In the genomic region with DNA sequence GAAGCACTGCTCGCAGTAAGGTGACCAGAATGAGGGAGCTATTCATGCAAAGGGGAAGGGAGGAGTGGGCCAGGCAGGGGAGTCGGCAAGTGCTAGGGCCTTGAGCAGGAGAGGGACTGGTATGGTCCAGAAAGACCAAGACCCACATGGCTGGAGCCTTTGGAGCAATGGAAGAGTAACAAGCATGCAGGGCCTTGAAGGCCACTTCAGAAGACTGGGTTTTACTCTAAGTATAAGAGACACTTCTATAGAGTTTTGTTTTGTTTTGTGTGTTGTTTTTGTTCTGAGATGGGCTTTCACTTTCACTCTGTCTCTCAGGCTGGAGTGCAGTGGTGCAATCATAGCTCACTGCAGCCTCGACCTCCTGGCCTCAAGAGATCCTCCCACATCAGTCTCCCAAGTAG, we compare ENCODE assay signal across 10 cellular contexts. TPM values are rescaled to one million over a fixed set of nuclear protein-coding genes. Genes with fewer than 3 reads are reported as not detected.
A peak's percentile ranks its signal among the peaks of the same experiment; 100 is the strongest.
DNase-seq lines count a peak whose midpoint lies in the region; ATAC-seq and TF ChIP-seq lines count a peak whose summit lies in the region.
"Had no signal": no experiment of that assay in that cellular context is flagged by ENCODE, and none has a peak within 500 bp of the region (broad histone marks: within the 10 kb centered on the region; RNA-seq: fewer than 3 reads in every experiment).

No MANE protein-coding gene starts in this region.

- CTCF ChIA-PET in T-cell (lab: Charles Lee), result no interaction called here

- H2BK15ac ChIP-seq in H9 (ENCODE audit: low read depth, low read length), result no peak overlapping the region

- H3K23ac ChIP-seq in H9 (ENCODE audit: insufficient read length, low read depth, low read length), result no peak overlapping the region

- no peaks in the 10 kb centered on the region for H3K36me3 ChIP-seq in parathyroid adenoma (ENCODE audit: control insufficient read depth, insufficient read depth, low read length)
- no peaks in the 10 kb centered on the region for H3K36me3 ChIP-seq in MG63
- H3K36me3 ChIP-seq: suprapubic skin had no signal

- H3K56ac ChIP-seq in H9 (ENCODE audit: insufficient read length, low read depth, low read length), result no peak overlapping the region

- H3K4me1 ChIP-seq in parathyroid adenoma (peaks cover 5% of the 10 kb centered on the region), H9 (ENCODE audit: insufficient read depth, low read length) (no peaks in the 10 kb centered on the region)

- no peak overlapping the region for H2BK12ac ChIP-seq in H9 (ENCODE audit: insufficient read length, low read depth, low read length)

- H3T11ph ChIP-seq in H9 (ENCODE audit: low read length), result no peak overlapping the region

- H2BK5ac ChIP-seq in H9 (ENCODE audit: insufficient read length, low read length), result no peak overlapping the region

- H3K9ac ChIP-seq in parathyroid adenoma (no peak overlapping the region), H9 (ENCODE audit: extremely low read depth, insufficient read length, low read length) (no peak overlapping the region)

- H3K18ac ChIP-seq in H9 (ENCODE audit: insufficient read length, low read depth, low read length), result no peak overlapping the region

- POLR2A ChIA-PET in T-cell (lab: Charles Lee), result interaction anchor here in 1 of 2 donors (0.6 to 1.3 kb wide), 2 partner anchors 10 to 11 kb away, joined by 4 read pairs; no protein-coding TSS in a partner anchor

- H4K91ac ChIP-seq in H9 (ENCODE audit: insufficient read length, low read depth, low read length), result no peak overlapping the region

- WGBS in H9 (ENCODE audit: extremely low coverage, insufficient read length, low lambda C conversion rate), result no CpG with 5 or more reads among the region's 3 CpGs

- peak; percentile 79 for DNase-seq in activated CD4-positive, alpha-beta T cell treated with anti-CD3 and anti-CD28 coated beads, Interleukin-2, amount 10 ng/mL, durations not matched to agents 24 days and 14 days
- DNase-seq in activated CD4-positive, alpha-beta T cell treated with anti-CD3 and anti-CD28 coated beads, Interleukin-2, amount 50 U/mL, for 1 hour, result no peak
- DNase-seq in T-cell (peak in 4 of 34 experiments; percentile 9 to 25 (median 16)), H9 (no peak), DMS 273 treated with DMSO at 0.1 percent for 48 hours (lab: John Stamatoyannopoulos, UW) (no peak), MG63 (no peak)

- peaks cover 1% of the 10 kb centered on the region for H3K36me3 Mint-ChIP-seq in activated CD4-positive, alpha-beta T cell treated with anti-CD3 and anti-CD28 coated beads, Interleukin-2, amount 10 ng/mL, durations not matched to agents 24 days and 14 days (ENCODE audit: low read depth)
- peaks cover 8% of the 10 kb centered on the region for H3K36me3 Mint-ChIP-seq in T-cell
- no peaks in the 10 kb centered on the region for H3K36me3 Mint-ChIP-seq in H9 (ENCODE audit: insufficient read depth in 1 of 3, low read depth in 3 of 3)

- no peak overlapping the region for H2AK5ac ChIP-seq in H9 (ENCODE audit: insufficient read length, low read length)

- H2BK20ac ChIP-seq in H9 (ENCODE audit: low read depth, low read length, poor library complexity, severe bottlenecking), result no peak overlapping the region

- no peak overlapping the region for H3K4ac ChIP-seq in H9 (ENCODE audit: low read depth, low read length)

- H4K5ac ChIP-seq in H9 (ENCODE audit: insufficient read length, low read depth, low read length), result no peak overlapping the region

- no peaks in the 10 kb centered on the region for H3K79me1 ChIP-seq in H9 (ENCODE audit: insufficient read depth, low read depth, low read length, poor library complexity, severe bottlenecking)

- H3K27ac ChIP-seq in parathyroid adenoma (no peak overlapping the region), H9 (ENCODE audit: insufficient read length, low read depth, low read length) (no peak overlapping the region)
- H3K27ac ChIP-seq: suprapubic skin had no signal

- peak; percentile 73 for ATAC-seq in HG02884 (IDR thresholded peaks at IDR 0.05; ENCODE audit: unreplicated experiment)
- ATAC-seq in T-cell (replicated peaks in 1 of 4), result peak; percentile 68 to 81 (median 81)

- no peaks in the 10 kb centered on the region for H3K27me3 ChIP-seq in parathyroid adenoma (ENCODE audit: control insufficient read depth, insufficient read depth, low read length)
- H3K27me3 ChIP-seq in H9 (ENCODE audit: insufficient read depth, low read length), result no peaks in the 10 kb centered on the region
- no peaks in the 10 kb centered on the region for H3K27me3 ChIP-seq in MG63
- H3K27me3 ChIP-seq: suprapubic skin had no signal

- no peaks in the 10 kb centered on the region for H4K20me1 ChIP-seq in H9 (ENCODE audit: control insufficient read depth, insufficient read depth, insufficient read length)

- H3K23me2 ChIP-seq in H9 (ENCODE audit: insufficient read length, low read depth, low read length, poor library complexity, severe bottlenecking), result no peaks in the 10 kb centered on the region

- no peak overlapping the region for H2BK120ac ChIP-seq in H9 (ENCODE audit: low read depth, low read length, poor library complexity, severe bottlenecking)

- H3K4me2 ChIP-seq in parathyroid adenoma (ENCODE audit: low read length) (no peak overlapping the region), H9 (ENCODE audit: insufficient read depth, insufficient read length, low read length) (no peak overlapping the region)

- H3K9me3 ChIP-seq in parathyroid adenoma (ENCODE audit: control insufficient read depth, low read length), result no peaks in the 10 kb centered on the region
- no peaks in the 10 kb centered on the region for H3K9me3 ChIP-seq in H9 (ENCODE audit: control insufficient read depth, low read depth, low read length)
- H3K9me3 ChIP-seq in MG63, result no peaks in the 10 kb centered on the region
- H3K9me3 ChIP-seq: suprapubic skin had no signal

- H2AFZ ChIP-seq in parathyroid adenoma, result peak overlapping the region; percentile 50
- H2AFZ ChIP-seq in H9 (ENCODE audit: low read length), result no peak overlapping the region

- H3K27ac Mint-ChIP-seq in activated CD4-positive, alpha-beta T cell treated with anti-CD3 and anti-CD28 coated beads, Interleukin-2, amount 10 ng/mL, durations not matched to agents 24 days and 14 days, result peak overlapping the region; percentile 95
- H3K27ac Mint-ChIP-seq in T-cell (peak overlapping the region; percentile 90 to 98), H9 (no peak overlapping the region)

- no peak overlapping the region; the same call in 1 of the 2 replicates for H3K14ac ChIP-seq in H9 (ENCODE audit: insufficient read depth, low read length)

- peak overlapping the region; percentile 81 for H3K4me3 Mint-ChIP-seq in activated CD4-positive, alpha-beta T cell treated with anti-CD3 and anti-CD28 coated beads, Interleukin-2, amount 10 ng/mL, durations not matched to agents 24 days and 14 days
- peak overlapping the region; percentile 73 to 79 (median 75) for H3K4me3 Mint-ChIP-seq in T-cell
- no peak overlapping the region for H3K4me3 Mint-ChIP-seq in H9

- no peaks in the 10 kb centered on the region for H3K9me3 Mint-ChIP-seq in activated CD4-positive, alpha-beta T cell treated with anti-CD3 and anti-CD28 coated beads, Interleukin-2, amount 10 ng/mL, durations not matched to agents 24 days and 14 days
- H3K9me3 Mint-ChIP-seq in T-cell (peaks cover 4 to 8% (median 8%) of the 10 kb centered on the region in 3 donors), H9 (peaks cover 4 to 6% of the 10 kb centered on the region in 2 experiments; a peak in 3 of 5 replicates)

- no peak for TF ChIP-seq CTCF in parathyroid adenoma (IDR thresholded peaks at IDR 0.05)
- TF ChIP-seq CTCF in H9 (conservative IDR thresholded peaks at IDR 0.05), result no peak

- intact Hi-C loops in activated CD4-positive, alpha-beta T cell treated with anti-CD3 and anti-CD28 coated beads, Interleukin-2, amount 10 ng/mL, durations not matched to agents 24 days and 14 days (cut with micrococcal nuclease), result loop anchor here (1.0 to 10.0 kb wide), 5 partner anchors 49 to 1043 kb away; partner anchors contain the start of genes ANAPC13, CEP63 and SRPRB

- no peak overlapping the region for H4K8ac ChIP-seq in H9 (replicated peaks; ENCODE audit: insufficient read length, low read depth, low read length)

- no peak overlapping the region for H3K4me3 ChIP-seq in parathyroid adenoma (ENCODE audit: low read depth, low read length)
- H3K4me3 ChIP-seq in MG63, result no peak overlapping the region
- H3K4me3 ChIP-seq: lung, suprapubic skin had no signal

- H3K79me2 ChIP-seq in parathyroid adenoma (no peaks in the 10 kb centered on the region), H9 (ENCODE audit: insufficient read depth, low read length) (no peaks in the 10 kb centered on the region)

- H3K4me1 Mint-ChIP-seq in activated CD4-positive, alpha-beta T cell treated with anti-CD3 and anti-CD28 coated beads, Interleukin-2, amount 10 ng/mL, durations not matched to agents 24 days and 14 days, result peaks cover 32% of the 10 kb centered on the region
- H3K4me1 Mint-ChIP-seq in T-cell (peaks cover 23 to 36% (median 27%) of the 10 kb centered on the region in 3 donors), H9 (no peaks in the 10 kb centered on the region)

- no peaks in the 10 kb centered on the region for H3K27me3 Mint-ChIP-seq in activated CD4-positive, alpha-beta T cell treated with anti-CD3 and anti-CD28 coated beads, Interleukin-2, amount 10 ng/mL, durations not matched to agents 24 days and 14 days
- H3K27me3 Mint-ChIP-seq in T-cell, result no peaks in the 10 kb centered on the region
- H3K27me3 Mint-ChIP-seq in H9 (ENCODE audit: low read depth), result no peaks in the 10 kb centered on the region

RNA-seq across cellular contexts. Expression of gene BFSP2, which starts 42.0 kb away (rescaled TPM):
- not detected in 2 replicates for total RNA-seq in activated CD4-positive, alpha-beta T cell treated with anti-CD3 and anti-CD28 coated beads, Interleukin-2, amount 10 ng/mL, durations not matched to agents 24 days and 14 days
- total RNA-seq in T-cell (under 1 TPM in 1 of 5 donors, not detected in 4; 0.98 TPM), H9 (2021) (not detected in 2 replicates)
- not detected in 2 replicates for total RNA-seq in MG63 (2014; rRNA removed; shearing (Covaris generic); ENCODE audit: low replicate concordance)
- total RNA-seq: lung had no signal

Comparison
In these comparisons a context has a peak if more than half of its experiments do, and no peak if none do; other contexts are left out.
1. H3K27ac Mint-ChIP-seq: peak in activated CD4-positive, alpha-beta T cell treated with anti-CD3 and anti-CD28 coated beads, Interleukin-2, amount 10 ng/mL, durations not matched to agents 24 days and 14 days (single experiment) and T-cell (2 of 2); none in H9 (0 of 3).
2. H3K4me3 Mint-ChIP-seq: peak in activated CD4-positive, alpha-beta T cell treated with anti-CD3 and anti-CD28 coated beads, Interleukin-2, amount 10 ng/mL, durations not matched to agents 24 days and 14 days (single experiment) and T-cell (3 of 3); none in H9 (0 of 2).